ENCODE assay signal across 8 cellular contexts in genomic region chr15:62569460-62570404, GRCh38.
DNase-seq lines count a peak whose midpoint lies in the region; ATAC-seq, FAIRE-seq and TF ChIP-seq lines count a peak whose summit lies in the region.

No MANE protein-coding gene starts in this region.

- peak in 1 of 2 experiments; percentile 21; a peak in 3 of 5 replicates for TF ChIP-seq RAD21 in A549 (conservative IDR thresholded peaks at IDR 0.05 in 1 of 2, IDR thresholded peaks at IDR 0.05 in 1 of 2)

- H3K4me3 ChIP-seq in A549 (no peak overlapping the region; the same call in 2 of the 3 replicates), kidney epithelial cell (ENCODE audit: low read depth, low read length) (no peak overlapping the region)

- POLR2A ChIA-PET in A549 (lab: Yijun Ruan, JAX): no interaction called here

- FAIRE-seq in A549 (lab: Jason Lieb, UNC): no peak

- no peak for TF ChIP-seq POLR2A in A549 (IDR thresholded peaks at IDR 0.05; ENCODE audit: low read length)

- H3K36me3 ChIP-seq in kidney epithelial cell (ENCODE audit: control insufficient read depth, insufficient read depth, low read length): no peaks in the 10 kb centered on the region

- no peak overlapping the region for H3K27ac ChIP-seq in A549

- peaks cover 3% of the 10 kb centered on the region; the same call in 1 of the 3 replicates for H3K9me3 ChIP-seq in A549

- WGBS in A549 (ENCODE audit: missing lambda C conversion rate): 44% methylated on average over 14 of the region's 14 CpGs

- no peak; a peak in 1 of 5 replicates for TF ChIP-seq EP300 in A549 (IDR thresholded peaks at IDR 0.05)

- ATAC-seq in A549 (peak; percentile 57 to 74), HG02938 (IDR thresholded peaks at IDR 0.05; ENCODE audit: unreplicated experiment) (no peak)

- CTCF ChIA-PET in A549 (lab: Yijun Ruan, JAX): interaction anchor here (1.1 to 2.1 kb wide), 5 partner anchors 8 to 172 kb away, joined by 3 to 5 read pairs (median 4); no protein-coding TSS in a partner anchor

- H3K27me3 ChIP-seq in kidney epithelial cell (ENCODE audit: control insufficient read depth, insufficient read depth, low read length): no peaks in the 10 kb centered on the region

- H3K4me2 ChIP-seq in A549: peak overlapping the region; percentile 55

- H3K4me1 ChIP-seq in A549: peaks cover 18% of the 10 kb centered on the region

- in situ Hi-C loops in SK-MEL-5 (cut with HindIII; ENCODE audit: low pct_unique_long_range_greater_than_20kb, low sequenced_read_pairs): no loop called here

- DNase-seq in A549 (ENCODE audit: low read depth in 1 of 2, low spot score in 1 of 2) (peak; percentile 79 to 85), M059J (ENCODE audit: low read depth) (peak; percentile 83), SK-MEL-5 (ENCODE audit: low read depth, low spot score) (peak; percentile 1), kidney epithelial cell (ENCODE audit: low read depth) (peak; percentile 57), NCI-H128 (lab: John Stamatoyannopoulos, UW; ENCODE audit: unreplicated experiment) (no peak), OCI-M2 (lab: John Stamatoyannopoulos, UW; ENCODE audit: unreplicated experiment) (no peak), NCI-H2227 (lab: John Stamatoyannopoulos, UW; ENCODE audit: unreplicated experiment) (no peak)

- TF ChIP-seq CTCF in A549 (IDR thresholded peaks at IDR 0.05) (no peak), kidney epithelial cell (IDR thresholded peaks at IDR 0.05; ENCODE audit: insufficient read depth, low read length, poor library complexity, severe bottlenecking) (no peak)

TF ChIP-seq in A549, 52 proteins besides CTCF, POLR2A, EP300 and RAD21 (continues in another document):
- TF ChIP-seq CBX8 (IDR thresholded peaks at IDR 0.05): no peak
- no peak for TF ChIP-seq SREBF2 (IDR thresholded peaks at IDR 0.05)
- TF ChIP-seq JUN (IDR thresholded peaks at IDR 0.05): peak in 1 of 2 experiments; percentile 77; a peak in 3 of 5 replicates
- TF ChIP-seq TP53 (CRISPR knock-in tag; IDR thresholded peaks at IDR 0.05): no peak
- TF ChIP-seq FOSB (CRISPR knock-in tag; IDR thresholded peaks at IDR 0.05): no peak
- no peak for TF ChIP-seq CBX2 (IDR thresholded peaks at IDR 0.05; ENCODE audit: borderline replicate concordance, low read depth)
- TF ChIP-seq BHLHE40 (IDR thresholded peaks at IDR 0.05; ENCODE audit: low read depth, low read length): no peak
- no peak for TF ChIP-seq CHD4 (IDR thresholded peaks at IDR 0.05; ENCODE audit: borderline replicate concordance)
- TF ChIP-seq HOXA7 (CRISPR knock-in tag; IDR thresholded peaks at IDR 0.05): no peak
- no peak for TF ChIP-seq POLR2AphosphoS2 (conservative IDR thresholded peaks at IDR 0.05; ENCODE audit: low read length)
- TF ChIP-seq HOXB5 (CRISPR knock-in tag; IDR thresholded peaks at IDR 0.05): no peak
- TF ChIP-seq KDM1A (IDR thresholded peaks at IDR 0.05; ENCODE audit: low read depth): no peak
- TF ChIP-seq KDM5A (IDR thresholded peaks at IDR 0.05): no peak
- no peak for TF ChIP-seq HEYL (CRISPR knock-in tag; IDR thresholded peaks at IDR 0.05)
- TF ChIP-seq ZFP36 (IDR thresholded peaks at IDR 0.05; ENCODE audit: borderline replicate concordance, partially characterized antibody): peak; percentile 71
- no peak for TF ChIP-seq PHF8 (IDR thresholded peaks at IDR 0.05; ENCODE audit: borderline replicate concordance, low read depth)
- no peak for TF ChIP-seq TFCP2L1 (CRISPR knock-in tag; IDR thresholded peaks at IDR 0.05)
- no peak for TF ChIP-seq USF2 (IDR thresholded peaks at IDR 0.05)
- no peak for TF ChIP-seq ATOH8 (CRISPR knock-in tag; IDR thresholded peaks at IDR 0.05; ENCODE audit: low read depth)
- TF ChIP-seq MAX (IDR thresholded peaks at IDR 0.05): peak; percentile 76
- no peak for TF ChIP-seq RFX5 (IDR thresholded peaks at IDR 0.05)
- TF ChIP-seq ZNF302 (CRISPR knock-in tag; IDR thresholded peaks at IDR 0.05): no peak
- no peak for TF ChIP-seq NR3C1 (IDR thresholded peaks at IDR 0.05)
- no peak for TF ChIP-seq RNF2 (IDR thresholded peaks at IDR 0.05; ENCODE audit: borderline replicate concordance, low read depth)
- no peak for TF ChIP-seq MAFK (IDR thresholded peaks at IDR 0.05; ENCODE audit: partially characterized antibody)
- TF ChIP-seq EHF (CRISPR knock-in tag; IDR thresholded peaks at IDR 0.05): no peak
- no peak for TF ChIP-seq MAZ (IDR thresholded peaks at IDR 0.05; ENCODE audit: borderline replicate concordance, low read depth, low read length)
- TF ChIP-seq CHD2 (IDR thresholded peaks at IDR 0.05; ENCODE audit: low read length, partially characterized antibody): no peak
- TF ChIP-seq SMC3 (IDR thresholded peaks at IDR 0.05): 0 out of 3 replicates have a peak, but pooled peaks have one; percentile 21
- TF ChIP-seq ESRRA (IDR thresholded peaks at IDR 0.05; ENCODE audit: borderline replicate concordance, low read length): no peak
- no peak for TF ChIP-seq RARB (CRISPR knock-in tag; IDR thresholded peaks at IDR 0.05)
- TF ChIP-seq BCL3 (IDR thresholded peaks at IDR 0.05): 0 out of 3 replicates have a peak, but pooled peaks have one; percentile 67
- no peak for TF ChIP-seq MYC (IDR thresholded peaks at IDR 0.05; ENCODE audit: borderline replicate concordance, low read length)
- TF ChIP-seq E2F6 (IDR thresholded peaks at IDR 0.05; ENCODE audit: borderline replicate concordance, low read depth): no peak
- TF ChIP-seq EHMT2 (IDR thresholded peaks at IDR 0.05; ENCODE audit: low read depth): no peak
- TF ChIP-seq FOSL2 (IDR thresholded peaks at IDR 0.05): 0 out of 2 replicates have a peak, but pooled peaks have one; percentile 19
- TF ChIP-seq FOSL2 (CRISPR knock-in tag; IDR thresholded peaks at IDR 0.05): peak; percentile 64
- TF ChIP-seq HOXB13 (CRISPR knock-in tag; IDR thresholded peaks at IDR 0.05; ENCODE audit: low read depth): no peak
- no peak for TF ChIP-seq NPAS2 (CRISPR knock-in tag; IDR thresholded peaks at IDR 0.05; ENCODE audit: borderline replicate concordance)
- peak; percentile 55; the same call in 1 of the 2 replicates for TF ChIP-seq JUNB (IDR thresholded peaks at IDR 0.05)
- no peak for TF ChIP-seq HMGXB4 (CRISPR knock-in tag; IDR thresholded peaks at IDR 0.05; ENCODE audit: borderline replicate concordance)
- peak; percentile 98; the same call in 1 of the 2 replicates for TF ChIP-seq FOXS1 (CRISPR knock-in tag; IDR thresholded peaks at IDR 0.05)
- TF ChIP-seq CEBPB (IDR thresholded peaks at IDR 0.05): peak; percentile 19 to 64; a peak in 2 of 4 replicates
- TF ChIP-seq HDAC2 (IDR thresholded peaks at IDR 0.05): no peak
- TF ChIP-seq RCOR1 (IDR thresholded peaks at IDR 0.05; ENCODE audit: low read depth, low read length): no peak
- TF ChIP-seq GATA3 (IDR thresholded peaks at IDR 0.05; ENCODE audit: borderline replicate concordance): peak; percentile 96

Comparison
In these comparisons a context has a peak if more than half of its experiments do, and no peak if none do; other contexts are left out.
1. DNase-seq: peak in A549 (2 of 2), M059J (single experiment), SK-MEL-5 (single experiment) and kidney epithelial cell (single experiment); none in NCI-H128 (single experiment), OCI-M2 (single experiment) and NCI-H2227 (single experiment).